21 cellular contexts compared by ENCODE assay signal in the genomic region with DNA sequence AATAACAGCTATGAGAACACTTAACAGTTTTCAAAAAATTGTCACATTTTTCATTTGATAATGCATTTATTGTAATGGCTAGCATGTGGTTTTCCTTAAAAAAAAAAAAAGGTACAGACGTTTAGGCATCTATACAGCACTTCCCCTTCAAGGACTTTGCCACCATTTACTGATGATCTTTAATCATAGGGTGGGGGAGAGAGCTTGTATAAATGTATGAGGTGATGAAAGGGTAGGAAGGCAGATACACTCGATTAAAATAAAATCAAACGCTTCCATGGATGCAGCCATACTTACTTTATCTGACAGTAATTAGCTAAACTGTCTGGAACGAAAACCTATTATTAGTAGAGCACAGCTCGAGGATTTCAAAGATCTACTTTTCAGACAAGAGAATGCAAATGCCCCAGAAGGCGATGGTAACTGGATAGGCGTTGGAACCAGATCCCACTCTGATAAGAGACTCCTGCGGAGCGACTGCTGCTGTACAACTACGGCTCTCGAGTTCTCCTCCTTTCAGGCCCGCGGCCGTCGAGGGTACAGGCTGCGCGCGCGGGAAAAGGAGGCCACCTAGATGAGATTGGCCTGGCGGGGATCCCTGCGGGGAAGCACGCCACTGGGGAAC. TPM values are rescaled to one million over a fixed set of nuclear protein-coding genes. Genes with fewer than 3 reads are reported as not detected.
DNase-seq lines count a peak whose midpoint lies in the region; ATAC-seq and TF ChIP-seq lines count a peak whose summit lies in the region.
"Had no signal": no experiment of that assay in that cellular context is flagged by ENCODE, and none has a peak within 500 bp of the region (broad histone marks: within the 10 kb centered on the region; RNA-seq: fewer than 3 reads in every experiment).

No MANE protein-coding gene starts in this region.

- WGBS in SK-N-SH (ENCODE audit: low lambda C conversion rate), result 16% methylated on average over 20 of the region's 22 CpGs

- no peak overlapping the region for H3K4me3 ChIP-seq in SK-N-SH (ENCODE audit: low read depth in 2 of 2, low read length in 1 of 2)
- H3K4me3 ChIP-seq in iPS-15b (ENCODE audit: low read depth, low read length), result peak overlapping the region; percentile 32
- peak overlapping the region; percentile 83 for H3K4me3 ChIP-seq in rectal smooth muscle tissue (ENCODE audit: low read length)
- no peak overlapping the region for H3K4me3 ChIP-seq in Caco-2 (ENCODE audit: low read depth, low read length)
- H3K4me3 ChIP-seq: breast epithelium had no signal

- H3K27me3 ChIP-seq in SK-N-SH (ENCODE audit: insufficient read depth) (peaks cover 97% of the 10 kb centered on the region), iPS-15b (ENCODE audit: control insufficient read depth, insufficient read depth, low read length) (peaks cover 100% of the 10 kb centered on the region), rectal smooth muscle tissue (ENCODE audit: control insufficient read depth, insufficient read depth, low read length) (peaks cover 25% of the 10 kb centered on the region), Caco-2 (replicated peaks; ENCODE audit: control insufficient read depth, insufficient read depth, low read length) (no peaks in the 10 kb centered on the region)

- CTCF ChIA-PET in SK-N-SH (lab: Yijun Ruan, JAX), result interaction anchor here (0.7 to 1.4 kb wide), 3 partner anchors 13 to 94 kb away, joined by 3 to 4 read pairs (median 3); no protein-coding TSS in a partner anchor
- CTCF ChIA-PET in WTC11 (lab: Charles Lee), result no interaction called here
- CTCF ChIA-PET in Caco-2 (lab: Charles Lee), result interaction anchor here (0.6 kb wide), 1 partner anchor 257 kb away, joined by 3 read pairs; no protein-coding TSS in a partner anchor

- H3K9me2 ChIP-seq in SK-N-SH, result no peaks in the 10 kb centered on the region

- H2AFZ ChIP-seq in SK-N-SH (ENCODE audit: low read depth), result no peak overlapping the region

- POLR2A ChIA-PET in SK-N-SH (lab: Yijun Ruan, JAX), result interaction anchor here (0.6 kb wide), 1 partner anchor 19 kb away, joined by 7 read pairs; no protein-coding TSS in a partner anchor
- POLR2A ChIA-PET in WTC11 (lab: Charles Lee), result no interaction called here
- POLR2A ChIA-PET in Caco-2 (lab: Charles Lee), result no interaction called here

- H3K9ac ChIP-seq in SK-N-SH, result no peak overlapping the region
- no peak overlapping the region for H3K9ac ChIP-seq in iPS-15b (ENCODE audit: low read depth, low read length)
- peak overlapping the region; percentile 22 for H3K9ac ChIP-seq in rectal smooth muscle tissue (ENCODE audit: low read length)

- H3K4me1 Mint-ChIP-seq in WTC11 (peaks cover 82% of the 10 kb centered on the region), Caco-2 (ENCODE audit: low read depth, unreplicated experiment) (peaks cover 10% of the 10 kb centered on the region)

- no TSS peak for BruUV-seq in Caco-2 (replicated peaks; lab: Mats Ljungman, UMichigan)

- no peaks in the 10 kb centered on the region for H3K79me2 ChIP-seq in SK-N-SH (ENCODE audit: insufficient read depth)

- H3K36me3 Mint-ChIP-seq in WTC11 (peaks cover 3% of the 10 kb centered on the region; the same call in 1 of the 2 replicates), Caco-2 (ENCODE audit: insufficient read depth, unreplicated experiment) (peaks cover 4% of the 10 kb centered on the region)
- H3K36me3 Mint-ChIP-seq: CD8-positive, alpha-beta memory T cell had no signal

- no peak for DNase-seq in SK-N-SH
- DNase-seq in WTC11 (ENCODE audit: low spot score), result no peak
- no peak for DNase-seq in GM03348 (ENCODE audit: low spot score)
- no peak for DNase-seq in Caco-2
- DNase-seq in NCI-H510A (lab: John Stamatoyannopoulos, UW), result no peak
- DNase-seq: activated CD4-positive, alpha-beta T cell treated with anti-CD3 and anti-CD28 coated beads for 1 hour; activated CD8-positive, alpha-beta memory T cell treated with anti-CD3 and anti-CD28 coated beads, Interleukin-2, amount 50 U/mL, for 4 hours; activated naive CD4-positive, alpha-beta T cell treated with anti-CD3 and anti-CD28 coated beads, Interleukin-2, amount 50 U/mL, for 16 hours; CD8-positive, alpha-beta memory T cell; effector memory CD4-positive, alpha-beta T cell; hippocampal formation; NCI-H1436; NCI-H446; T1000 had no signal

- intact Hi-C loops in Caco-2 (cut with micrococcal nuclease; ENCODE audit: unreplicated experiment), result no loop called here

- peaks cover 3% of the 10 kb centered on the region for H3F3A ChIP-seq in SK-N-SH (replicated peaks; ENCODE audit: insufficient read depth)

- no peak for ATAC-seq in SK-N-SH treated with all-trans-retinoic acid at 6 μM for 48 hours
- ATAC-seq in WTC11, result no peak

- H3K27ac Mint-ChIP-seq in WTC11 (no peak overlapping the region), Caco-2 (ENCODE audit: unreplicated experiment) (no peak overlapping the region)
- H3K27ac Mint-ChIP-seq: CD8-positive, alpha-beta memory T cell had no signal

- H3K27me3 Mint-ChIP-seq in WTC11 (ENCODE audit: low read depth) (peaks cover 100% of the 10 kb centered on the region), Caco-2 (ENCODE audit: insufficient read depth, unreplicated experiment) (no peaks in the 10 kb centered on the region)

- H3K27ac ChIP-seq in SK-N-SH (ENCODE audit: low read depth in 2 of 2, low read length in 1 of 2), result no peak overlapping the region
- peak overlapping the region; percentile 92 for H3K27ac ChIP-seq in rectal smooth muscle tissue (ENCODE audit: low read depth, low read length)
- H3K27ac ChIP-seq: breast epithelium had no signal

- no peaks in the 10 kb centered on the region for H3K36me3 ChIP-seq in SK-N-SH (replicated peaks in 1 of 2; ENCODE audit: control insufficient read depth in 1 of 2, insufficient read depth in 2 of 2, low read length in 1 of 2)
- H3K36me3 ChIP-seq in iPS-15b (ENCODE audit: control insufficient read depth, insufficient read depth, low read length), result no peaks in the 10 kb centered on the region
- H3K36me3 ChIP-seq in rectal smooth muscle tissue (ENCODE audit: control insufficient read depth, insufficient read depth, low read length), result no peaks in the 10 kb centered on the region
- H3K36me3 ChIP-seq in Caco-2 (ENCODE audit: control insufficient read depth, insufficient read depth, low read length), result no peaks in the 10 kb centered on the region
- H3K36me3 ChIP-seq: breast epithelium had no signal

- H3K9me3 ChIP-seq in SK-N-SH (no peaks in the 10 kb centered on the region), iPS-15b (ENCODE audit: control insufficient read depth, insufficient read depth, low read length) (no peaks in the 10 kb centered on the region), Caco-2 (no peaks in the 10 kb centered on the region)
- H3K9me3 ChIP-seq: breast epithelium had no signal

- H4K20me1 ChIP-seq in SK-N-SH (ENCODE audit: insufficient read depth), result peaks cover 16% of the 10 kb centered on the region; the same call in 1 of the 2 replicates

- TF ChIP-seq EP300 in SK-N-SH (IDR thresholded peaks at IDR 0.05; ENCODE audit: borderline replicate concordance in 1 of 2, low read depth in 1 of 2, low read length in 1 of 2), result no peak

- H3K9me3 Mint-ChIP-seq in WTC11 (no peaks in the 10 kb centered on the region), Caco-2 (ENCODE audit: unreplicated experiment) (no peaks in the 10 kb centered on the region)

- H3K4me3 Mint-ChIP-seq in WTC11 (peak overlapping the region; percentile 60), Caco-2 (ENCODE audit: unreplicated experiment) (no peak overlapping the region)

- no peak overlapping the region for H3K4me2 ChIP-seq in SK-N-SH

- TF ChIP-seq CTCF in SK-N-SH (IDR thresholded peaks at IDR 0.05) (no peak), WTC11 (IDR thresholded peaks at IDR 0.05) (no peak), Caco-2 (IDR thresholded peaks at IDR 0.05; ENCODE audit: insufficient read depth in 1 of 2, low read depth in 1 of 2, low read length in 1 of 2, severe bottlenecking in 1 of 2, unreplicated experiment in 1 of 2) (no peak)

- H3K4me1 ChIP-seq in SK-N-SH (ENCODE audit: control insufficient read depth in 1 of 2, insufficient read depth in 2 of 2, low read depth in 1 of 2, low read length in 1 of 2) (no peaks in the 10 kb centered on the region; a peak in 1 of 4 replicates), iPS-15b (ENCODE audit: control insufficient read depth, insufficient read depth, low read length) (peaks cover 11% of the 10 kb centered on the region), rectal smooth muscle tissue (ENCODE audit: control insufficient read depth, insufficient read depth, low read length) (peaks cover 17% of the 10 kb centered on the region), Caco-2 (peaks cover 12% of the 10 kb centered on the region; the same call in 1 of the 2 replicates)

- no peak for TF ChIP-seq RAD21 in SK-N-SH (IDR thresholded peaks at IDR 0.05; ENCODE audit: low read length)

TF ChIP-seq in SK-N-SH, 30 proteins besides CTCF, POLR2A, EP300 and RAD21 (continues in another document):
- TF ChIP-seq EZH2phosphoT487 (IDR thresholded peaks at IDR 0.05; ENCODE audit: borderline replicate concordance, low read depth), result peak; percentile 77; the same call in 1 of the 2 replicates
- no peak for TF ChIP-seq TCF12 (IDR thresholded peaks at IDR 0.05)
- no peak for TF ChIP-seq GATA2 (CRISPR knock-in tag; IDR thresholded peaks at IDR 0.05)
- no peak for TF ChIP-seq FOXJ3 (CRISPR knock-in tag; IDR thresholded peaks at IDR 0.05)

RNA-seq across cellular contexts. Expression of gene NKX2-3, which starts 3.1 kb away (rescaled TPM):
- not detected in 2 replicates for polyA plus RNA-seq in SK-N-SH (2012; rRNA removed)
- not detected in 2 replicates for polyA plus RNA-seq in SK-N-SH (2012; cell fraction: cytosol; rRNA removed)
- polyA plus RNA-seq in SK-N-SH (2012; cell fraction: nucleus; rRNA removed), result not detected in 2 replicates
- not detected in 3 replicates for total RNA-seq in WTC11 (2021)
- total RNA-seq in Caco-2 (2022), result 0.37 and 0.43 TPM in 2 replicates
- total RNA-seq: CD8-positive, alpha-beta memory T cell; G401; H7; HT1080 had no signal
- polyA plus RNA-seq: CD8-positive, alpha-beta memory T cell had no signal

Comparison
In these comparisons a context has a peak if more than half of its experiments do, and no peak if none do; other contexts are left out.
1. H3K4me3 ChIP-seq: peak in iPS-15b (single experiment) and rectal smooth muscle tissue (single experiment); none in SK-N-SH (0 of 2) and Caco-2 (single experiment).